ENCODE assay signal across 18 cellular contexts in genomic region chr6:104017410-104018381, GRCh38.
DNase-seq lines count a peak whose midpoint lies in the region; ATAC-seq lines count a peak whose summit lies in the region.
"Had no signal": no experiment of that assay in that cellular context is flagged by ENCODE, and none has a peak within 500 bp of the region (broad histone marks: within the 10 kb centered on the region; RNA-seq: fewer than 3 reads in every experiment).

No MANE protein-coding gene starts in this region.

- peak overlapping the region; percentile 4 for H3K14ac ChIP-seq in neuronal stem cell (ENCODE audit: low read length)

- no peaks in the 10 kb centered on the region for H3K79me1 ChIP-seq in neuronal stem cell (ENCODE audit: low read depth, low read length)

- H3K9me3 Mint-ChIP-seq in stimulated activated naive CD8-positive, alpha-beta T cell treated with anti-CD3 and anti-CD28 coated beads, Interleukin-15, amount 100 ng/mL, for 72 hours = peaks cover 5 to 7% of the 10 kb centered on the region in 2 donors
- H3K9me3 Mint-ChIP-seq in stimulated activated effector memory CD8-positive, alpha-beta T cell treated with anti-CD3 and anti-CD28 coated beads, Interleukin-12 subunit alpha, Interleukin-12 subunit beta, amount 100 ng/mL, for 72 hours = peaks cover 8% of the 10 kb centered on the region

- H3K9me3 ChIP-seq in neuronal stem cell (replicated peaks in 1 of 2; ENCODE audit: control insufficient read depth in 2 of 2, insufficient read depth in 1 of 2, low read depth in 1 of 2, low read length in 2 of 2) (no peaks in the 10 kb centered on the region), aorta (ENCODE audit: control insufficient read depth, low read length) (no peaks in the 10 kb centered on the region)
- H3K9me3 ChIP-seq: BLaER1 treated with 17β-estradiol and CSF1 and Interleukin-3, amounts not matched to agents 10 nM and 100 nM; HAP-1 had no signal

- ATAC-seq in stimulated activated naive CD8-positive, alpha-beta T cell treated with anti-CD3 and anti-CD28 coated beads, Interleukin-15, amount 100 ng/mL, for 72 hours = peak; percentile 39
- ATAC-seq in stimulated activated naive CD8-positive, alpha-beta T cell treated with anti-CD3 and anti-CD28 coated beads, Interleukin-15, Interleukin-2, amounts not matched to agents 100 U/mL and 50 U/mL, for 24 hours = no peak
- ATAC-seq in stimulated activated effector memory CD8-positive, alpha-beta T cell treated with anti-CD3 and anti-CD28 coated beads, Interleukin-12 subunit alpha, Interleukin-12 subunit beta, amount 100 ng/mL, for 72 hours = peak; percentile 49
- ATAC-seq in aorta (ENCODE audit: low FRiP score) = peak; percentile 49
- ATAC-seq: GM12878 had no signal

- H3K4me3 Mint-ChIP-seq in stimulated activated naive CD8-positive, alpha-beta T cell treated with anti-CD3 and anti-CD28 coated beads, Interleukin-15, amount 100 ng/mL, for 72 hours = no peak overlapping the region
- no peak overlapping the region for H3K4me3 Mint-ChIP-seq in stimulated activated effector memory CD8-positive, alpha-beta T cell treated with anti-CD3 and anti-CD28 coated beads, Interleukin-12 subunit alpha, Interleukin-12 subunit beta, amount 100 ng/mL, for 72 hours
- H3K4me3 Mint-ChIP-seq: CD4-positive, CD25-positive, alpha-beta regulatory T cell had no signal

- H2BK5ac ChIP-seq in neuronal stem cell (ENCODE audit: low read length) = no peak overlapping the region

- H3K4me1 ChIP-seq in neuronal stem cell (ENCODE audit: control insufficient read depth in 2 of 2, insufficient read depth in 1 of 2, low read depth in 1 of 2, low read length in 2 of 2) (no peaks in the 10 kb centered on the region), aorta (ENCODE audit: control insufficient read depth in 1 of 2, insufficient read depth in 2 of 2, low read length in 2 of 2) (no peaks in the 10 kb centered on the region)
- H3K4me1 ChIP-seq: HAP-1 had no signal

- no peak overlapping the region for H3K4me2 ChIP-seq in neuronal stem cell (ENCODE audit: insufficient read depth, low read length, poor library complexity, severe bottlenecking)

- H3K18ac ChIP-seq in neuronal stem cell (ENCODE audit: low read length) = no peak overlapping the region

- WGBS in neuronal stem cell (ENCODE audit: extremely low coverage in 2 of 2, insufficient read length in 2 of 2, insufficient replicate concordance in 1 of 2), 2 donors = no CpG with 5 or more reads among the region's 6 CpGs
- WGBS in aorta, 2 donors = 94 to 96% methylated on average over 6 of the region's 6 CpGs

- no peaks in the 10 kb centered on the region for H3K36me3 Mint-ChIP-seq in stimulated activated effector memory CD8-positive, alpha-beta T cell treated with anti-CD3 and anti-CD28 coated beads, Interleukin-12 subunit alpha, Interleukin-12 subunit beta, amount 100 ng/mL, for 72 hours

- H2AFZ ChIP-seq in neuronal stem cell (ENCODE audit: low read length) = peak overlapping the region; percentile 21

- H4K91ac ChIP-seq in neuronal stem cell (ENCODE audit: low read depth, low read length, poor library complexity) = no peak overlapping the region

- no peaks in the 10 kb centered on the region for H3K4me1 Mint-ChIP-seq in stimulated activated naive CD8-positive, alpha-beta T cell treated with anti-CD3 and anti-CD28 coated beads, Interleukin-15, amount 100 ng/mL, for 72 hours
- H3K4me1 Mint-ChIP-seq in stimulated activated effector memory CD8-positive, alpha-beta T cell treated with anti-CD3 and anti-CD28 coated beads, Interleukin-12 subunit alpha, Interleukin-12 subunit beta, amount 100 ng/mL, for 72 hours = no peaks in the 10 kb centered on the region
- H3K4me1 Mint-ChIP-seq: CD4-positive, CD25-positive, alpha-beta regulatory T cell had no signal

- no peak overlapping the region for H2BK12ac ChIP-seq in neuronal stem cell (ENCODE audit: low read length)

- no peak overlapping the region for H3K9ac ChIP-seq in neuronal stem cell (ENCODE audit: low read depth, low read length, poor library complexity)
- H3K9ac ChIP-seq: BLaER1 treated with 17β-estradiol and CSF1 and Interleukin-3, amounts not matched to agents 10 nM and 100 nM had no signal

- H3K36me3 ChIP-seq in neuronal stem cell (replicated peaks in 1 of 2; ENCODE audit: control insufficient read depth in 2 of 2, insufficient read depth in 2 of 2, low read length in 2 of 2) = no peaks in the 10 kb centered on the region
- no peaks in the 10 kb centered on the region for H3K36me3 ChIP-seq in aorta (ENCODE audit: control insufficient read depth in 1 of 2, insufficient read depth in 2 of 2, low read length in 1 of 2)
- H3K36me3 ChIP-seq: BLaER1 treated with 17β-estradiol and CSF1 and Interleukin-3, amounts not matched to agents 10 nM and 100 nM; HAP-1 had no signal

- DNase-seq in stimulated activated naive CD8-positive, alpha-beta T cell treated with anti-CD3 and anti-CD28 coated beads, Interleukin-15, amount 100 ng/mL, for 72 hours = no peak
- no peak for DNase-seq in stimulated activated naive CD8-positive, alpha-beta T cell treated with anti-CD3 and anti-CD28 coated beads, Interleukin-15, Interleukin-2, amounts not matched to agents 100 U/mL and 50 U/mL, for 24 hours
- DNase-seq in neuronal stem cell (ENCODE audit: low spot score) (no peak), aorta (peak in 1 of 2 donors; percentile 56), COR-L47 (lab: John Stamatoyannopoulos, UW) (no peak), 8988T (no peak), NAMALWA (ENCODE audit: low spot score) (no peak)
- no peak for DNase-seq in stimulated activated effector memory CD8-positive, alpha-beta T cell treated with anti-CD3 and anti-CD28 coated beads, Interleukin-12 subunit alpha, Interleukin-12 subunit beta, amount 100 ng/mL, for 72 hours (ENCODE audit: low spot score in 2 of 2)
- DNase-seq: AML-193; Calu3; CD4-positive, CD25-positive, alpha-beta regulatory T cell; DMS 273 treated with DMSO at 0.1 percent for 48 hours; DMS79; GOT3 had no signal

- H2BK15ac ChIP-seq in neuronal stem cell (ENCODE audit: low read length) = no peak overlapping the region

- H3K27ac Mint-ChIP-seq in stimulated activated naive CD8-positive, alpha-beta T cell treated with anti-CD3 and anti-CD28 coated beads, Interleukin-15, amount 100 ng/mL, for 72 hours = no peak overlapping the region
- no peak overlapping the region for H3K27ac Mint-ChIP-seq in stimulated activated effector memory CD8-positive, alpha-beta T cell treated with anti-CD3 and anti-CD28 coated beads, Interleukin-12 subunit alpha, Interleukin-12 subunit beta, amount 100 ng/mL, for 72 hours

- no peak overlapping the region for H3K23ac ChIP-seq in neuronal stem cell (ENCODE audit: low read depth, low read length, poor library complexity)

- H3K27me3 ChIP-seq in neuronal stem cell (ENCODE audit: control insufficient read depth in 3 of 3, insufficient read depth in 3 of 3, low read depth in 1 of 3, low read length in 3 of 3) (peaks cover 0 to 2% (median 0%) of the 10 kb centered on the region in 3 experiments), aorta (ENCODE audit: control insufficient read depth in 1 of 2, insufficient read depth in 2 of 2, low read length in 1 of 2) (no peaks in the 10 kb centered on the region)
- H3K27me3 ChIP-seq: BLaER1 treated with 17β-estradiol and CSF1 and Interleukin-3, amounts not matched to agents 10 nM and 100 nM had no signal

- intact Hi-C loops in aorta (cut with DNase I) = no loop called here

- H3K27me3 Mint-ChIP-seq in stimulated activated naive CD8-positive, alpha-beta T cell treated with anti-CD3 and anti-CD28 coated beads, Interleukin-15, amount 100 ng/mL, for 72 hours = no peaks in the 10 kb centered on the region
- H3K27me3 Mint-ChIP-seq: CD4-positive, CD25-positive, alpha-beta regulatory T cell had no signal

- H3K27ac ChIP-seq in neuronal stem cell (replicated peaks; ENCODE audit: low read length) = no peak overlapping the region
- no peak overlapping the region for H3K27ac ChIP-seq in aorta (ENCODE audit: low read depth in 1 of 2, low read length in 2 of 2)
- H3K27ac ChIP-seq: 22Rv1 had no signal

- H3K4me3 ChIP-seq in neuronal stem cell (ENCODE audit: low read length in 2 of 2) (no peak overlapping the region), aorta (ENCODE audit: low read length in 2 of 2) (no peak overlapping the region)
- H3K4me3 ChIP-seq: BLaER1 treated with 17β-estradiol and CSF1 and Interleukin-3, amounts not matched to agents 10 nM and 100 nM; GM12878; HAP-1 had no signal

- peak overlapping the region; percentile 21 for H2AK5ac ChIP-seq in neuronal stem cell (ENCODE audit: low read depth, low read length)

- H4K8ac ChIP-seq in neuronal stem cell (ENCODE audit: low read depth, low read length) = no peak overlapping the region

- H2BK120ac ChIP-seq in neuronal stem cell (ENCODE audit: low read depth, low read length) = no peak overlapping the region

- H3K4ac ChIP-seq in neuronal stem cell (ENCODE audit: low read length) = no peak overlapping the region
